In the genomic region with DNA sequence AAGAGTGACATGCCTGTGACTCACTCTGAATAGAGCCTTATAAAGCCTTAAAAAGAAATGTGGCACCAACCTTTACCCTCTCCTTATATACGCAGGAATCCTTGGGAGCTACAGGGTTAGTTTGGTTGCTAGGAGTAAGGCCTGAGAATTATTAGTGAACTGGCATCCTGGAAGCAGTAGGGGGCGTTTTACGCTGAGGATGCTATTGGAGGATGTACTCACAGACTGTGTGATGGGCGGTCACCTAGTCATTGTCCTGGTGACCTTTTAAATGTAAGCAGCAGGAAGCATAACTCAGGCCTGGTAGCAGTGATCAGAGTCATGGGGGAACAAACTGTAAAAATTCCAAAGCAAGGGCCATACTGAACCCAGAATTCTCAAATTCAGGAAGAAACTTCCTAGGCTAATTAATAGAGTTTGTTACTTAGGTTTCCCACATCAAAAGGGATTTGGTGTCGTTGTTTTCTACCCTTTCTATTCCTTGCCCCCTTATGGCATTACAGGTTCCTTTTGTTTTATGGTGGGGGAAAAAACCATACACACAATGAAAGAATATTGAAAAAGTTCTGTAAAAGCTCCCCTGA, we compare ENCODE assay signal across 8 cellular contexts.
DNase-seq lines count a peak whose midpoint lies in the region; ATAC-seq, FAIRE-seq and TF ChIP-seq lines count a peak whose summit lies in the region.
"Had no signal": no experiment of that assay in that cellular context is flagged by ENCODE, and none has a peak within 500 bp of the region (broad histone marks: within the 10 kb centered on the region; RNA-seq: fewer than 3 reads in every experiment).

No MANE protein-coding gene starts in this region.

- no peaks in the 10 kb centered on the region for H3K79me2 ChIP-seq in SU-DHL-6 (ENCODE audit: insufficient read depth, low read length)

- H2AFZ ChIP-seq in SU-DHL-6 (ENCODE audit: low read depth, low read length, severe bottlenecking): no peak overlapping the region

- H3K9ac ChIP-seq in SU-DHL-6 (ENCODE audit: low read length): no peak overlapping the region

- FAIRE-seq in G401.6 (lab: Jason Lieb, UNC): peak; percentile 85

- H3K9me2 ChIP-seq in SU-DHL-6 (replicated peaks; ENCODE audit: insufficient read depth, low read length): no peaks in the 10 kb centered on the region

- no peak overlapping the region for H3K27ac ChIP-seq in SU-DHL-6 (ENCODE audit: low read depth, low read length)
- H3K27ac ChIP-seq in lower lobe of right lung: no peak overlapping the region

- peak in 1 of 2 donors; percentile 33 for ATAC-seq in lower lobe of right lung
- no peak for ATAC-seq in HG03520 (IDR thresholded peaks at IDR 0.05; ENCODE audit: unreplicated experiment)
- no peak for ATAC-seq in GM21381 (IDR thresholded peaks at IDR 0.05; ENCODE audit: unreplicated experiment)
- no peak for ATAC-seq in GM18502 (IDR thresholded peaks at IDR 0.05; ENCODE audit: poor library complexity, unreplicated experiment)

- DNase-seq in Jurkat, Clone E6-1 (ENCODE audit: low read depth, low spot score): peak; percentile 20
- DNase-seq in lower lobe of right lung: no peak
- DNase-seq: activated B cell treated with CpG ODN at 0.5 μM for 24 hours had no signal

- H3K27me3 ChIP-seq in SU-DHL-6 (ENCODE audit: low read length) (no peaks in the 10 kb centered on the region), lower lobe of right lung (ENCODE audit: low read depth) (no peaks in the 10 kb centered on the region)

- H3K4me1 ChIP-seq in lower lobe of right lung: no peaks in the 10 kb centered on the region

- no peaks in the 10 kb centered on the region for H3F3A ChIP-seq in SU-DHL-6 (ENCODE audit: insufficient read depth)

- no peak overlapping the region for H3K4me2 ChIP-seq in SU-DHL-6 (ENCODE audit: low read depth, low read length, poor library complexity, severe bottlenecking)

- no peaks in the 10 kb centered on the region for H3K9me3 ChIP-seq in SU-DHL-6 (ENCODE audit: insufficient read depth, low read length)
- H3K9me3 ChIP-seq in lower lobe of right lung: no peaks in the 10 kb centered on the region

- H4K20me1 ChIP-seq in SU-DHL-6 (ENCODE audit: low read depth, low read length): no peaks in the 10 kb centered on the region

- H3K36me3 ChIP-seq in SU-DHL-6 (ENCODE audit: low read length) (no peaks in the 10 kb centered on the region), lower lobe of right lung (no peaks in the 10 kb centered on the region)

- TF ChIP-seq CTCF in SU-DHL-6 (IDR thresholded peaks at IDR 0.05; ENCODE audit: insufficient read depth, low read length, poor library complexity, severe bottlenecking) (peak; percentile 50), lower lobe of right lung (IDR thresholded peaks at IDR 0.05) (peak; percentile 17)

- intact Hi-C loops in lower lobe of right lung (cut with DNase I): no loop called here

- no peak overlapping the region for H3K4me3 ChIP-seq in Jurkat, Clone E6-1 (ENCODE audit: low read length)
- H3K4me3 ChIP-seq in SU-DHL-6 (ENCODE audit: insufficient read depth, low read length, poor library complexity, severe bottlenecking) (no peak overlapping the region), lower lobe of right lung (no peak overlapping the region)
